In genomic region chr2:236348279-236348678, GRCh38 we compare ENCODE assay signal across 18 cellular contexts.
A peak's percentile ranks its signal among the peaks of the same experiment; 100 is the strongest.
DNase-seq lines count a peak whose midpoint lies in the region; ATAC-seq, FAIRE-seq and TF ChIP-seq lines count a peak whose summit lies in the region.
"Had no signal": no experiment of that assay in that cellular context is flagged by ENCODE, and none has a peak within 500 bp of the region (broad histone marks: within the 10 kb centered on the region; RNA-seq: fewer than 3 reads in every experiment).

No MANE protein-coding gene starts in this region.

- no peak overlapping the region for H2BK120ac ChIP-seq in H1 (replicated peaks; ENCODE audit: low read depth, low read length)
- peak overlapping the region; percentile 53 for H2BK120ac ChIP-seq in neuronal stem cell (ENCODE audit: low read depth, low read length)

- H3K18ac ChIP-seq in H1 (ENCODE audit: extremely low read depth, low read length): no peak overlapping the region
- H3K18ac ChIP-seq in neuronal stem cell (ENCODE audit: low read length): no peak overlapping the region

- in situ Hi-C loops in HepG2 (cut with HindIII; ENCODE audit: extremely low pct_ligation_motif_present, low pct_unique_long_range_greater_than_20kb): no loop called here

- no peaks in the 10 kb centered on the region for H3K36me3 ChIP-seq in HepG2 (replicated peaks in 1 of 2; ENCODE audit: control insufficient read depth in 1 of 2, insufficient read depth in 2 of 2, low read length in 2 of 2)
- no peaks in the 10 kb centered on the region for H3K36me3 ChIP-seq in right lobe of liver
- H3K36me3 ChIP-seq in H1 (ENCODE audit: control insufficient read depth in 2 of 4, insufficient read depth in 4 of 4, low read length in 3 of 4): no peaks in the 10 kb centered on the region
- no peaks in the 10 kb centered on the region for H3K36me3 ChIP-seq in neuronal stem cell (replicated peaks in 1 of 2; ENCODE audit: control insufficient read depth in 2 of 2, insufficient read depth in 2 of 2, low read length in 2 of 2)
- H3K36me3 ChIP-seq in Karpas-422 (ENCODE audit: insufficient read depth, low read length): no peaks in the 10 kb centered on the region

- FAIRE-seq in HepG2 (lab: Jason Lieb, UNC): no peak
- no peak for FAIRE-seq in H1 (lab: Jason Lieb, UNC)
- FAIRE-seq: A204.1, D721Med, G401.6, GM12891, GM19239 had no signal

- H4K91ac ChIP-seq in H1 (replicated peaks; ENCODE audit: insufficient read length, low read length) (no peak overlapping the region), neuronal stem cell (ENCODE audit: low read depth, low read length, poor library complexity) (no peak overlapping the region)

- H2BK20ac ChIP-seq in H1 (ENCODE audit: low read length): no peak overlapping the region

- H3K27me3 ChIP-seq in HepG2 (ENCODE audit: control insufficient read depth in 1 of 2, insufficient read depth in 2 of 2, low read length in 2 of 2) (peaks cover 2 to 73% of the 10 kb centered on the region in 2 experiments), right lobe of liver (no peaks in the 10 kb centered on the region), H1 (replicated peaks in 1 of 4; ENCODE audit: control insufficient read depth in 3 of 4, extremely low read depth in 1 of 4, insufficient read depth in 3 of 4, low read length in 3 of 4) (no peaks in the 10 kb centered on the region), neuronal stem cell (ENCODE audit: control insufficient read depth in 3 of 3, insufficient read depth in 3 of 3, low read depth in 1 of 3, low read length in 3 of 3) (peaks cover 0 to 2% (median 0%) of the 10 kb centered on the region in 3 experiments), Karpas-422 (ENCODE audit: low read length) (no peaks in the 10 kb centered on the region)

- DNase-seq in HepG2 (ENCODE audit: low spot score) (no peak), right lobe of liver (no peak), H1 (ENCODE audit: low read depth in 1 of 2, low spot score in 2 of 2) (no peak), neuronal stem cell (ENCODE audit: low spot score) (no peak), Karpas-422 (no peak)
- DNase-seq: ACHN; AML-193; Caco-2; CD4-positive, alpha-beta T cell; GM23248; H7 had no signal

- H3K9me2 ChIP-seq in Karpas-422 (replicated peaks; ENCODE audit: insufficient read depth, low read length): no peaks in the 10 kb centered on the region

- ATAC-seq in HepG2 (no peak), right lobe of liver (no peak), HG02571 (IDR thresholded peaks at IDR 0.05; ENCODE audit: unreplicated experiment) (no peak)

- H3K4ac ChIP-seq in H1 (replicated peaks; ENCODE audit: insufficient read length, low read depth, low read length) (no peak overlapping the region), neuronal stem cell (ENCODE audit: low read length) (no peak overlapping the region)

- TF ChIP-seq EP300 in HepG2 (IDR thresholded peaks at IDR 0.05; ENCODE audit: low read depth in 2 of 2, low read length in 2 of 2) (no peak), HepG2 (CRISPR knock-in tag; IDR thresholded peaks at IDR 0.05; ENCODE audit: borderline replicate concordance) (no peak), H1 (IDR thresholded peaks at IDR 0.05; ENCODE audit: borderline replicate concordance in 1 of 2, low read depth in 2 of 2, low read length in 2 of 2) (no peak)

- H2AFZ ChIP-seq in HepG2 (ENCODE audit: low read length) (no peak overlapping the region), H1 (ENCODE audit: low read length) (no peak overlapping the region), neuronal stem cell (ENCODE audit: low read length) (no peak overlapping the region), Karpas-422 (ENCODE audit: low read length) (no peak overlapping the region)
- H2AFZ ChIP-seq: GM23248 had no signal

- H4K5ac ChIP-seq in H1 (ENCODE audit: insufficient read length, low read depth, low read length): no peak overlapping the region

- no peak overlapping the region for H2BK15ac ChIP-seq in H1 (ENCODE audit: low read length)
- no peak overlapping the region for H2BK15ac ChIP-seq in neuronal stem cell (ENCODE audit: low read length)

- H4K20me1 ChIP-seq in HepG2 (ENCODE audit: insufficient read depth, low read length) (no peaks in the 10 kb centered on the region), H1 (replicated peaks in 1 of 2; ENCODE audit: control insufficient read depth in 1 of 2, insufficient read depth in 2 of 2, low read length in 2 of 2) (no peaks in the 10 kb centered on the region), Karpas-422 (ENCODE audit: insufficient read depth, low read depth, low read length) (peaks cover 2% of the 10 kb centered on the region; the same call in 1 of the 2 replicates)

- TF ChIP-seq RAD21 in HepG2 (CRISPR knock-in tag; IDR thresholded peaks at IDR 0.05) (no peak), H1 (IDR thresholded peaks at IDR 0.05 in 1 of 2, conservative IDR thresholded peaks at IDR 0.05 in 1 of 2; ENCODE audit: low read depth in 2 of 2, low read length in 2 of 2) (no peak)

- no peak overlapping the region for H3K4me2 ChIP-seq in HepG2 (ENCODE audit: low read depth, low read length)
- no peak overlapping the region for H3K4me2 ChIP-seq in H1 (ENCODE audit: insufficient read depth in 1 of 2, low read depth in 2 of 2, low read length in 2 of 2)
- no peak overlapping the region for H3K4me2 ChIP-seq in neuronal stem cell (ENCODE audit: insufficient read depth, low read length, poor library complexity, severe bottlenecking)
- H3K4me2 ChIP-seq in Karpas-422 (ENCODE audit: low read depth, low read length, poor library complexity, severe bottlenecking): no peak overlapping the region

- H3K14ac ChIP-seq in H1 (ENCODE audit: insufficient read length): no peak overlapping the region
- H3K14ac ChIP-seq in neuronal stem cell (ENCODE audit: low read length): no peak overlapping the region

- H3K4me1 ChIP-seq in HepG2 (ENCODE audit: insufficient read depth, low read length) (no peaks in the 10 kb centered on the region), right lobe of liver (no peaks in the 10 kb centered on the region), H1 (replicated peaks in 1 of 4; ENCODE audit: control insufficient read depth in 3 of 4, insufficient read depth in 4 of 4, low read length in 3 of 4) (peaks cover 0 to 2% (median under 1%) of the 10 kb centered on the region in 4 experiments; a peak in 3 of 7 replicates), neuronal stem cell (ENCODE audit: control insufficient read depth in 2 of 2, insufficient read depth in 1 of 2, low read depth in 1 of 2, low read length in 2 of 2) (peaks cover 3 to 15% of the 10 kb centered on the region in 2 donors), Karpas-422 (ENCODE audit: low read length) (peaks cover 4% of the 10 kb centered on the region)
- H3K4me1 ChIP-seq: Caco-2 had no signal

- no peak overlapping the region for H3K4me3 ChIP-seq in HepG2 (replicated peaks in 1 of 3; ENCODE audit: insufficient read depth in 1 of 3, low read depth in 2 of 3, low read length in 3 of 3)
- no peak overlapping the region for H3K4me3 ChIP-seq in right lobe of liver
- H3K4me3 ChIP-seq in H1 (ENCODE audit: extremely low read depth in 1 of 4, insufficient read depth in 2 of 4, low read depth in 3 of 4, low read length in 4 of 4): no peak overlapping the region
- H3K4me3 ChIP-seq in neuronal stem cell (ENCODE audit: low read length in 2 of 2): no peak overlapping the region
- no peak overlapping the region for H3K4me3 ChIP-seq in Karpas-422 (ENCODE audit: low read length)
- H3K4me3 ChIP-seq: GM23248 had no signal

- POLR2A ChIA-PET in HepG2 (lab: Yijun Ruan, JAX): no interaction called here
- POLR2A ChIA-PET in H1 (lab: Charles Lee; ENCODE audit: partially characterized antibody): no interaction called here

- H3K23ac ChIP-seq in H1 (ENCODE audit: insufficient read length) (no peak overlapping the region), neuronal stem cell (ENCODE audit: low read depth, low read length, poor library complexity) (no peak overlapping the region)

- CTCF ChIA-PET in HepG2 (lab: Yijun Ruan, JAX; ENCODE audit: low intra/inter-chr PET ratio, low total read pairs) (no interaction called here), H1 (lab: Charles Lee; ENCODE audit: partially characterized antibody) (interaction anchor here (0.6 to 1.9 kb wide), 12 partner anchors 11 to 1305 kb away, joined by 3 to 13 read pairs (median 4); partner anchors contain the start of gene ACKR3)

- H2BK5ac ChIP-seq in H1 (ENCODE audit: low read depth, low read length): 0 out of 2 replicates have a peak overlapping the region, but pooled peaks have one; percentile 28
- no peak overlapping the region for H2BK5ac ChIP-seq in neuronal stem cell (ENCODE audit: low read length)

- WGBS in HepG2 (ENCODE audit: low lambda C conversion rate): 9% methylated on average over 11 of the region's 11 CpGs
- 58% methylated on average over 5 of the region's 11 CpGs for WGBS in right lobe of liver (ENCODE audit: insufficient coverage, low coverage, low lambda C conversion rate, missing lambda C conversion rate)
- WGBS in H1 (ENCODE audit: extremely low coverage in 1 of 2, insufficient coverage in 1 of 2, insufficient read length in 1 of 2, insufficient replicate concordance in 2 of 2, low coverage in 1 of 2, low lambda C conversion rate in 2 of 2, missing lambda C conversion rate in 1 of 2), 2 experiments: 83% methylated on average over 11 of the region's 11 CpGs; no CpG with 5 or more reads in 1 of the 2 experiments
- no CpG with 5 or more reads among the region's 11 CpGs for WGBS in neuronal stem cell (ENCODE audit: extremely low coverage in 2 of 2, insufficient read length in 2 of 2, insufficient replicate concordance in 1 of 2), 2 donors

- H3K23me2 ChIP-seq in H1 (ENCODE audit: low read depth, low read length): no peaks in the 10 kb centered on the region

- intact Hi-C loops in HepG2 (cut with micrococcal nuclease; ENCODE audit: unreplicated experiment) (no loop called here), right lobe of liver (cut with DNase I) (loop anchor here in 1 of 2 donors (10.0 kb wide), 1 partner anchor 167 kb away; no protein-coding TSS in a partner anchor)

- H3K9me3 ChIP-seq in HepG2 (ENCODE audit: low read length) (no peaks in the 10 kb centered on the region), right lobe of liver (no peaks in the 10 kb centered on the region), H1 (ENCODE audit: insufficient read depth in 2 of 2, low read depth in 1 of 2, low read length in 1 of 2) (no peaks in the 10 kb centered on the region), neuronal stem cell (replicated peaks in 1 of 2; ENCODE audit: control insufficient read depth in 2 of 2, insufficient read depth in 1 of 2, low read depth in 1 of 2, low read length in 2 of 2) (no peaks in the 10 kb centered on the region), Karpas-422 (ENCODE audit: low read length) (no peaks in the 10 kb centered on the region)
- H3K9me3 ChIP-seq: Caco-2 had no signal

- H3K9ac ChIP-seq in HepG2 (ENCODE audit: insufficient read depth, low read depth, low read length): no peak overlapping the region
- H3K9ac ChIP-seq in H1 (replicated peaks in 1 of 4; ENCODE audit: extremely low read depth in 1 of 4, low read depth in 3 of 4, low read length in 3 of 4): no peak overlapping the region
- H3K9ac ChIP-seq in neuronal stem cell (ENCODE audit: low read depth, low read length, poor library complexity): no peak overlapping the region
- no peak overlapping the region for H3K9ac ChIP-seq in Karpas-422 (ENCODE audit: low read length)
- H3K9ac ChIP-seq: GM23248 had no signal

- BruUV-seq in HepG2 (replicated peaks; lab: Mats Ljungman, UMichigan): no TSS peak

- H2AK5ac ChIP-seq in H1 (ENCODE audit: low read depth, low read length) (no peak overlapping the region), neuronal stem cell (ENCODE audit: low read depth, low read length) (no peak overlapping the region)

- H3K27ac ChIP-seq in HepG2 (ENCODE audit: extremely low read length, insufficient read depth, low read length) (no peak overlapping the region), right lobe of liver (no peak overlapping the region), H1 (ENCODE audit: low read depth, low read length) (no peak overlapping the region), neuronal stem cell (replicated peaks; ENCODE audit: low read length) (no peak overlapping the region), Karpas-422 (ENCODE audit: low read length) (no peak overlapping the region)
- H3K27ac ChIP-seq: C4-2B, GM23248 had no signal

- no peak overlapping the region for H4K8ac ChIP-seq in H1 (ENCODE audit: extremely low read depth, insufficient read depth, low read length)
- H4K8ac ChIP-seq in neuronal stem cell (ENCODE audit: low read depth, low read length): no peak overlapping the region

- H3K79me1 ChIP-seq in H1 (ENCODE audit: low read depth, low read length): no peaks in the 10 kb centered on the region
- H3K79me1 ChIP-seq in neuronal stem cell (ENCODE audit: low read depth, low read length): no peaks in the 10 kb centered on the region

- H3K79me2 ChIP-seq in HepG2 (ENCODE audit: insufficient read depth, low read length) (no peaks in the 10 kb centered on the region), H1 (ENCODE audit: control insufficient read depth in 1 of 2, insufficient read depth in 2 of 2, low read length in 2 of 2) (no peaks in the 10 kb centered on the region), Karpas-422 (ENCODE audit: low read length) (no peaks in the 10 kb centered on the region)

- no peak for TF ChIP-seq POLR2A in HepG2 (IDR thresholded peaks at IDR 0.05; ENCODE audit: insufficient read depth in 1 of 2, low read depth in 2 of 2, low read length in 2 of 2)
- TF ChIP-seq POLR2A in right lobe of liver (IDR thresholded peaks at IDR 0.05): no peak
- no peak for TF ChIP-seq POLR2A in H1 (IDR thresholded peaks at IDR 0.05; ENCODE audit: control extremely low read depth in 1 of 2, low read depth in 2 of 2, low read length in 2 of 2)

- H2BK12ac ChIP-seq in H1 (ENCODE audit: low read depth, low read length) (no peak overlapping the region), neuronal stem cell (ENCODE audit: low read length) (no peak overlapping the region)

- TF ChIP-seq CTCF in HepG2 (CRISPR knock-in tag; IDR thresholded peaks at IDR 0.05) (no peak), right lobe of liver (IDR thresholded peaks at IDR 0.05) (no peak), H1 (IDR thresholded peaks at IDR 0.05; ENCODE audit: control extremely low read depth in 1 of 3, insufficient read depth in 1 of 3, low read depth in 1 of 3, low read length in 3 of 3) (no peak)

- H3K56ac ChIP-seq in H1 (replicated peaks; ENCODE audit: insufficient read length, low read depth, low read length): no peak overlapping the region
